ENCODE assay signal across 9 cellular contexts in the genomic region with DNA sequence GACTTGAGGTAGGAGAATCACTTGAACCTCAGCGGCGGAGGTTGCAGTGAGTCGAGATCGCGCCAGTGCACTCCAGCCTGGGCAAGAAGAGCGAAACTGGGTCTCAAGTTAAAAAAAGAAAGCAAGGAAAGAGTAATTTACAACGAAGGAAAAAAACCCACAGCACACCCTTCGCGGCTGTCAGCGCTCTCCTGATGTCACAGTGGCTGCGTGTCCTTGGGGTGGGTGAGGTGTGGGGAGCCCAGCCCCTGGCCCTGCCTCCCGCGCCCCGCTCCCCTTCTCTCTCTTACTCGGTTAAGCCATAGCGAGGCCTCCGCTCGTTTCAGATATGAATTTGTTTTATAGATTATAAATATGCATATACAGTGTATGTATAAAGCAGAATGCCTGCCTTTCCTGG. TPM values are rescaled to one million over a fixed set of nuclear protein-coding genes. Genes with fewer than 3 reads are reported as not detected.
DNase-seq lines count a peak whose midpoint lies in the region; ATAC-seq, FAIRE-seq and TF ChIP-seq lines count a peak whose summit lies in the region.
"Had no signal": no experiment of that assay in that cellular context is flagged by ENCODE, and none has a peak within 500 bp of the region (broad histone marks: within the 10 kb centered on the region; RNA-seq: fewer than 3 reads in every experiment).

No MANE protein-coding gene starts in this region.

- TF ChIP-seq POLR2A in H54 (IDR thresholded peaks at IDR 0.05; ENCODE audit: low read depth, low read length): no peak

- no peak overlapping the region for H3K27ac ChIP-seq in HUES64 (ENCODE audit: low read depth, low read length)

- H3K4me1 ChIP-seq in BE2C: no peaks in the 10 kb centered on the region
- peaks cover 21% of the 10 kb centered on the region for H3K4me1 ChIP-seq in HUES64 (ENCODE audit: insufficient read depth, low read length)

- no peak for ATAC-seq in activated naive CD8-positive, alpha-beta T cell treated with anti-CD3 and anti-CD28 coated beads, Interleukin-2, amount 50 U/mL, for 24 hours
- ATAC-seq in natural killer cell (no peak), GM21526 (IDR thresholded peaks at IDR 0.05; ENCODE audit: low FRiP score, unreplicated experiment) (no peak)

- 85% methylated on average over 11 of the region's 18 CpGs for WGBS in HUES64

- H3K27me3 Mint-ChIP-seq in activated naive CD8-positive, alpha-beta T cell treated with anti-CD3 and anti-CD28 coated beads, Interleukin-2, amount 50 U/mL, for 24 hours: no peaks in the 10 kb centered on the region
- no peaks in the 10 kb centered on the region for H3K27me3 Mint-ChIP-seq in natural killer cell (ENCODE audit: low read depth in 2 of 2)

- H3K9me3 Mint-ChIP-seq in activated naive CD8-positive, alpha-beta T cell treated with anti-CD3 and anti-CD28 coated beads, Interleukin-2, amount 50 U/mL, for 24 hours: no peaks in the 10 kb centered on the region
- H3K9me3 Mint-ChIP-seq in natural killer cell: no peaks in the 10 kb centered on the region

- H3K36me3 ChIP-seq in BE2C (no peaks in the 10 kb centered on the region), HUES64 (ENCODE audit: insufficient read depth, low read length) (peaks cover 44% of the 10 kb centered on the region)

- peaks cover 23% of the 10 kb centered on the region for H3K36me3 Mint-ChIP-seq in activated naive CD8-positive, alpha-beta T cell treated with anti-CD3 and anti-CD28 coated beads, Interleukin-2, amount 50 U/mL, for 24 hours (ENCODE audit: low read depth)
- H3K36me3 Mint-ChIP-seq in natural killer cell: peaks cover 11% of the 10 kb centered on the region

- DNase-seq in BE2C: no peak
- DNase-seq in activated naive CD8-positive, alpha-beta T cell treated with anti-CD3 and anti-CD28 coated beads, Interleukin-2, amount 50 U/mL, for 24 hours: no peak
- no peak for DNase-seq in natural killer cell
- no peak for DNase-seq in NCI-H2171 treated with DMSO at 0.1 percent for 48 hours (lab: John Stamatoyannopoulos, UW)
- DNase-seq in H54 (ENCODE audit: insufficient read length, low spot score): no peak
- no peak for DNase-seq in SW480 (ENCODE audit: low spot score)

- peak overlapping the region; percentile 58 for H3K4me3 Mint-ChIP-seq in activated naive CD8-positive, alpha-beta T cell treated with anti-CD3 and anti-CD28 coated beads, Interleukin-2, amount 50 U/mL, for 24 hours
- peak overlapping the region; percentile 74 for H3K4me3 Mint-ChIP-seq in natural killer cell

- H3K27ac Mint-ChIP-seq in activated naive CD8-positive, alpha-beta T cell treated with anti-CD3 and anti-CD28 coated beads, Interleukin-2, amount 50 U/mL, for 24 hours: peak overlapping the region; percentile 64
- peak overlapping the region in 1 of 2 donors; percentile 25 for H3K27ac Mint-ChIP-seq in natural killer cell

- no peaks in the 10 kb centered on the region for H3K27me3 ChIP-seq in BE2C
- H3K27me3 ChIP-seq in HUES64 (ENCODE audit: insufficient read depth, low read length): no peaks in the 10 kb centered on the region
- H3K27me3 ChIP-seq: neutrophil had no signal

- no peak for TF ChIP-seq CTCF in BE2C (IDR thresholded peaks at IDR 0.05; ENCODE audit: low read depth, low read length)
- no peak for TF ChIP-seq CTCF in natural killer cell (IDR thresholded peaks at IDR 0.05)

- H3K9me3 ChIP-seq in BE2C (no peaks in the 10 kb centered on the region), HUES64 (ENCODE audit: insufficient read depth, low read depth, low read length) (no peaks in the 10 kb centered on the region)
- H3K9me3 ChIP-seq: neutrophil had no signal

- peak overlapping the region; percentile 10 for H3K9ac ChIP-seq in HUES64 (ENCODE audit: low read depth, low read length)

- FAIRE-seq in H54 (lab: Jason Lieb, UNC): no peak

- H3K4me1 Mint-ChIP-seq in activated naive CD8-positive, alpha-beta T cell treated with anti-CD3 and anti-CD28 coated beads, Interleukin-2, amount 50 U/mL, for 24 hours: peaks cover 30% of the 10 kb centered on the region
- peaks cover 26% of the 10 kb centered on the region in 2 donors for H3K4me1 Mint-ChIP-seq in natural killer cell

- H3K4me3 ChIP-seq in BE2C (ENCODE audit: low read depth, low read length): peak overlapping the region; percentile 19
- peak overlapping the region; percentile 97 for H3K4me3 ChIP-seq in HUES64 (ENCODE audit: low read length)

- intact Hi-C loops in natural killer cell (cut with micrococcal nuclease): loop anchor here (10.0 kb wide), 1 partner anchor 63 kb away; a partner anchor contains a TSS

RNA-seq across cellular contexts. Expression of a gene that starts 0.7 kb away (rescaled TPM):
- polyA plus RNA-seq in BE2C (2012; ENCODE audit: insufficient read depth, insufficient read length, low read depth): 57.5 TPM
- polyA plus RNA-seq in HUES64 (2013, experiment 1 of 2): 174 TPM
- polyA plus RNA-seq in HUES64 (2013, experiment 2 of 2): 169 TPM
- 10 to 100 TPM; 12.2 to 28.4 (median 14.2) TPM for total RNA-seq in natural killer cell

RNA-seq across cellular contexts. Expression of a gene that starts 28.7 kb away (rescaled TPM):
- 156 TPM for polyA plus RNA-seq in BE2C (2012; ENCODE audit: insufficient read depth, insufficient read length, low read depth)
- 21.7 TPM for polyA plus RNA-seq in HUES64 (2013, experiment 1 of 2)
- polyA plus RNA-seq in HUES64 (2013, experiment 2 of 2): 25.0 TPM
- total RNA-seq in natural killer cell: 100 to 1,000 TPM; 272 to 291 (median 285) TPM
